Comparison of ENCODE assay signal across 2 cellular contexts in the genomic region with DNA sequence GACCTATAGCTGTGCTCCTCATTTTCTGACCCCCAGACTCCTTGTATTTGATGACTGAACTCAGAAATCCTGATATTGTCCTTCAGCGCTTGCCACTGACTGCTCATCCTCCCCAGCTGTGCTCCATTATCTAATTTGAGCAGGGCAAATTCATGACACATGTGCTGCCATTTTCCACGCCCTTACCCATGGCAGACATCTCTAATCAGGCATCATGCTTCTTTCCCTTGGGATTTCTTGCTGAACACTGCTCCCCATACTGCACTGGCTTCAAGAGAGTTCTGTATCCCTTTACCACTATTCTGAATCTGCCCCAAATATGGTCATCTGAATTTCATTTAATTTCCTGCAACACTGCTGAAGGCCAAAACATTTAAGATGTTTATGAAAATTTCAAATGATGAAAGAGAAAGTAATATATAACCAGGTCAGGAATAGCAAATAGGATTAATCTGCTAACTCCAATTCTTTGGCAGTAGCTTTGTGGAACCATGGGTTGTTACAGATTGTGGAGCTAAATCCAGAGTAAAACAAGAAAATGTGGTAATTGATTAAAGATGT.
TF ChIP-seq lines count a peak whose summit lies in the region.

No MANE protein-coding gene starts in this region.

TF ChIP-seq in IMR-90, 13 proteins besides CTCF, POLR2A, EP300 and RAD21:
- TF ChIP-seq FOS (IDR thresholded peaks at IDR 0.05; ENCODE audit: low read depth, low read length) (no peak), CEBPB (IDR thresholded peaks at IDR 0.05; ENCODE audit: low read depth, low read length) (no peak), MAFK (IDR thresholded peaks at IDR 0.05; ENCODE audit: low read depth, low read length) (no peak), MAZ (IDR thresholded peaks at IDR 0.05; ENCODE audit: borderline replicate concordance, low read depth, low read length) (no peak), SMC3 (IDR thresholded peaks at IDR 0.05; ENCODE audit: low read depth, low read length) (no peak), MXI1 (IDR thresholded peaks at IDR 0.05; ENCODE audit: borderline replicate concordance, low read depth, low read length) (no peak), NFE2L2 (IDR thresholded peaks at IDR 0.05; ENCODE audit: low read depth, low read length) (no peak)

TF ChIP-seq in K562, 482 proteins besides CTCF, POLR2A, EP300 and RAD21:
- TF ChIP-seq, protein P1, sequence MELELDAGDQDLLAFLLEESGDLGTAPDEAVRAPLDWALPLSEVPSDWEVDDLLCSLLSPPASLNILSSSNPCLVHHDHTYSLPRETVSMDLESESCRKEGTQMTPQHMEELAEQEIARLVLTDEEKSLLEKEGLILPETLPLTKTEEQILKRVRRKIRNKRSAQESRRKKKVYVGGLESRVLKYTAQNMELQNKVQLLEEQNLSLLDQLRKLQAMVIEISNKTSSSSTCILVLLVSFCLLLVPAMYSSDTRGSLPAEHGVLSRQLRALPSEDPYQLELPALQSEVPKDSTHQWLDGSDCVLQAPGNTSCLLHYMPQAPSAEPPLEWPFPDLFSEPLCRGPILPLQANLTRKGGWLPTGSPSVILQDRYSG (tag; conservative IDR thresholded peaks at IDR 0.05; ENCODE audit: low read depth), result 0 out of 2 replicates have a peak, but pooled peaks have one; percentile 40
- TF ChIP-seq NFATC3 (IDR thresholded peaks at IDR 0.05), result no peak
